Comparison of ENCODE assay signal across 8 cellular contexts in the genomic region with DNA sequence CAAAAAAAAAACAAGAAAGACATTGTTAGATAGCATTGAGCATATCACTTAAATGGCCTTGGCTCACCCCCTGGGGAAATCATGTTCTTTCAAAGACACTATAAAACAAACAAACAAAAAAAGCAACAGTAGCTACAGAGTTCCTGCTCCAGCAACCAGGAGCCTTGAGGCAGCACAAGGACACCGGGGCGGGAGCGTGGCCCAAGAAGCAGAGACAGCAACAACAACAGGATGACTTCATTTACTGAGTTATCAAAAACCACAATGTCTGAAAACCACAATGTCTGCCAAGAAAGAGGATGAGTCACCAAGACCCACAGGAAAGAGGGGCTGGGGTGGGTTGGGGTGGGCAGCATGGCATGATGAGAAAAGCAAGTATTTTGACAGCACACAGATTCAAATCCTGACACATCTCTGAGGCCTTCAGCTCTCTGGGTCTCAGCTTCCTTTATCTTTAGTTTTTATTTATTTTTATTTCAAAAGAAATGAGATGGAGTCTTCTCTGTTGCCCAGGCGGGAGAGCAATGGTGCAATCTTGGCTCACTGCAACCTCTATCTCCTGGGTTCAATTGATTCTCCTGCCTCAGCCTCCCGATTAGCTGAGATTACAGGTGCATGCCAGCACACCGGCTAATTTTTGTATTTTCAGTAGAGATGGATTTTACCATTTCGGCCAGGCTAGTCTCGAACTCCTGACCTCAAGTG. TPM values are rescaled to one million over a fixed set of nuclear protein-coding genes. Genes with fewer than 3 reads are reported as not detected.
DNase-seq lines count a peak whose midpoint lies in the region.

No MANE protein-coding gene starts in this region.

- no peaks in the 10 kb centered on the region for H3K27me3 ChIP-seq in SJCRH30

- no peak overlapping the region; the same call in 1 of the 2 replicates for H3K27ac ChIP-seq in SJCRH30

- H3K9me3 ChIP-seq in SJCRH30 (replicated peaks): no peaks in the 10 kb centered on the region

- in situ Hi-C loops in G401 (cut with HindIII; ENCODE audit: low sequenced_read_pairs): no loop called here

- DNase-seq in GM04504 (ENCODE audit: low read depth): peak; percentile 75
- DNase-seq in SJCRH30: peak; percentile 54 to 65
- peak; percentile 54 for DNase-seq in activated gamma-delta T cell treated with anti-CD3 and anti-CD28 coated beads, Interleukin-2, amount 50 U/mL, for 16 hours (ENCODE audit: low read depth)
- peak; percentile 97 for DNase-seq in iris pigment epithelial cell (ENCODE audit: low read depth)
- peak in 5 of 6 experiments; percentile 8 to 53 (median 17) for DNase-seq in stimulated activated naive CD4-positive, alpha-beta T cell (lab: John Stamatoyannopoulos, UW)
- no peak for DNase-seq in NCI-H510A (lab: John Stamatoyannopoulos, UW)
- no peak for DNase-seq in G401 (ENCODE audit: low spot score)
- no peak for DNase-seq in middle frontal gyrus (ENCODE audit: extremely low spot score, low spot score)

- H3K4me1 ChIP-seq in SJCRH30: peaks cover 13% of the 10 kb centered on the region

- no peaks in the 10 kb centered on the region for H3K36me3 ChIP-seq in SJCRH30

- H3K4me3 ChIP-seq in SJCRH30: no peak overlapping the region

RNA-seq across cellular contexts. Expression of a gene that starts 19.3 kb away (rescaled TPM):
- total RNA-seq in SJCRH30 (2014; rRNA removed; shearing (Covaris generic)): 42.5 and 44.4 TPM in 2 replicates
- 5.4 and 6.7 TPM in 2 replicates for total RNA-seq in G401 (2014; rRNA removed; shearing (Covaris generic))

Comparison
In these comparisons a context has a peak if more than half of its experiments do, and no peak if none do; other contexts are left out.
1. DNase-seq: peak in GM04504 (single experiment), SJCRH30 (2 of 2), activated gamma-delta T cell treated with anti-CD3 and anti-CD28 coated beads, Interleukin-2, amount 50 U/mL, for 16 hours (single experiment), iris pigment epithelial cell (single experiment) and stimulated activated naive CD4-positive, alpha-beta T cell (5 of 6); none in NCI-H510A (single experiment), G401 (single experiment) and middle frontal gyrus (single experiment).